In the genomic region with DNA sequence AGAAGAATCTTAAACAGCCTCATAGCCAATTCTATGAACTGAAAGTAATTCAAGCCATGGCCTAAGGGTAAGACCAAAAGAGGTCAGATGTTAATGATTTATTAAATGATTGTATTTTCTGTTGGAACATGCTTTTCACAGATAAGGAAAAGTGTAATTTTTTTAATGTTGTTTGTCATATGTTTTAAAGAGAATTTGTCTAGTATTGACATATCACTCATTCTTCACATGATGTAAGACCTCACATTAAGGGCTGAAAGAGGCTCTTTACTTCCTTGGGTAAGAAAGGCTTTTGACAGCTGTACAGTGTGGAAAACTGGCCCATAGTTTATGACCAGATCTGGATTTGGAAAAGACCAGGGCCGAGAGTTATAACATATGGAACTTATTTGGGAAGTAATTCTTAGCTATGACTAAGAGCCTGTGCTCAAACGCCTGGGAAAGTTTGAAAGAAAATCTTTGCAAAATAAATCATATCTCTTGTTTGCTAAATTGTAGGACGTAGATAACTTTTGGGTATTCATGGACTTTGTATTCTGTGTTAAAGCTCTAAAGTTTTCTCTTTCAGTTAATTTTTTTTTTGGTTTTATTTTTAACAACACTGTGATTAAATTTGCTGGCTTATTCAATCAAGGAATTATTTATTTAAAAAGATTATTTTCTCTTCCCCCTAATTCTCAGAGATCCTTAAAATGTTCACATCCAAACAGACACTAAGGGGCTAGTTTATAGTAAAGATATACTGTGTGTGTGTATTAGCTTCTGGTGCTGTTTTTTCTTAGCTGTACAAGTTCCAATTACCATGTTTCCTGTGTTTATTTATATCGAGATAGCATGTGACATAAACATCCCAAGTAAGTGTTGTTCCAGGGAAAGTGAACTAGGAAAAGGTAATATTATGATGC, we compare ENCODE assay signal across 13 cellular contexts.
DNase-seq lines count a peak whose midpoint lies in the region; ATAC-seq and TF ChIP-seq lines count a peak whose summit lies in the region.
"Had no signal": no experiment of that assay in that cellular context is flagged by ENCODE, and none has a peak within 500 bp of the region (broad histone marks: within the 10 kb centered on the region; RNA-seq: fewer than 3 reads in every experiment).

No MANE protein-coding gene starts in this region.

- no peaks in the 10 kb centered on the region; the same call in 1 of the 2 replicates for H3K36me3 Mint-ChIP-seq in HFFc6 (ENCODE audit: low read depth)
- no peaks in the 10 kb centered on the region for H3K36me3 Mint-ChIP-seq in activated T-helper 2 cell treated with anti-CD3 and anti-CD28 coated beads, Interferon-gamma antibody, Interleukin-2, Interleukin-4, amounts not matched to agents 10 μg/mL and 5 μg/mL and 100 μg/mL, durations not matched to agents 14 hours and 24 hours and 36 hours (ENCODE audit: low read depth)
- H3K36me3 Mint-ChIP-seq: activated CD4-positive, alpha-beta memory T cell treated with anti-CD3 and anti-CD28 coated beads for 36 hours; activated naive CD8-positive, alpha-beta T cell had no signal

- H3K4me1 ChIP-seq in A673 (ENCODE audit: insufficient read depth, low read length, poor library complexity, severe bottlenecking) (peaks cover 7% of the 10 kb centered on the region), mucosa of stomach (ENCODE audit: control insufficient read depth, insufficient read depth, low read length) (peaks cover 6% of the 10 kb centered on the region)
- H3K4me1 ChIP-seq: BLaER1 had no signal

- POLR2A ChIA-PET in A673 (lab: Charles Lee; ENCODE audit: low non-redundant PET): no interaction called here

- H3K27me3 ChIP-seq in A673 (replicated peaks; ENCODE audit: insufficient read depth, low read depth, low read length, poor library complexity) (no peaks in the 10 kb centered on the region), mucosa of stomach (ENCODE audit: control insufficient read depth, insufficient read depth, low read length) (no peaks in the 10 kb centered on the region)
- H3K27me3 ChIP-seq: BLaER1 had no signal

- no peaks in the 10 kb centered on the region for H3K27me3 Mint-ChIP-seq in HFFc6 (ENCODE audit: insufficient read depth)
- H3K27me3 Mint-ChIP-seq in activated T-helper 2 cell treated with anti-CD3 and anti-CD28 coated beads, Interferon-gamma antibody, Interleukin-2, Interleukin-4, amounts not matched to agents 10 μg/mL and 5 μg/mL and 100 μg/mL, durations not matched to agents 14 hours and 24 hours and 36 hours (ENCODE audit: low read depth): no peaks in the 10 kb centered on the region
- H3K27me3 Mint-ChIP-seq: activated CD4-positive, alpha-beta memory T cell treated with anti-CD3 and anti-CD28 coated beads for 36 hours; activated naive CD8-positive, alpha-beta T cell had no signal

- H3K9me3 Mint-ChIP-seq in HFFc6: no peaks in the 10 kb centered on the region
- no peaks in the 10 kb centered on the region for H3K9me3 Mint-ChIP-seq in activated T-helper 2 cell treated with anti-CD3 and anti-CD28 coated beads, Interferon-gamma antibody, Interleukin-2, Interleukin-4, amounts not matched to agents 10 μg/mL and 5 μg/mL and 100 μg/mL, durations not matched to agents 14 hours and 24 hours and 36 hours
- H3K9me3 Mint-ChIP-seq: activated CD4-positive, alpha-beta memory T cell treated with anti-CD3 and anti-CD28 coated beads for 36 hours had no signal

- H3K4me3 ChIP-seq in A673 (ENCODE audit: low read depth, low read length, poor library complexity, severe bottlenecking) (no peak overlapping the region), mucosa of stomach (ENCODE audit: low read length) (no peak overlapping the region)
- H3K4me3 ChIP-seq: BLaER1 had no signal

- BruUV-seq in A673 (replicated peaks; lab: Mats Ljungman, UMichigan): no TSS peak

- TF ChIP-seq CTCF in A673 (conservative IDR thresholded peaks at IDR 0.05; ENCODE audit: low read depth, low read length) (no peak), HFFc6 (IDR thresholded peaks at IDR 0.05) (no peak)

- H3K4me3 Mint-ChIP-seq in HFFc6: peak overlapping the region; percentile 29
- H3K4me3 Mint-ChIP-seq in activated T-helper 2 cell treated with anti-CD3 and anti-CD28 coated beads, Interferon-gamma antibody, Interleukin-2, Interleukin-4, amounts not matched to agents 10 μg/mL and 5 μg/mL and 100 μg/mL, durations not matched to agents 14 hours and 24 hours and 36 hours (ENCODE audit: low read depth): no peak overlapping the region
- H3K4me3 Mint-ChIP-seq: activated CD4-positive, alpha-beta memory T cell treated with anti-CD3 and anti-CD28 coated beads for 36 hours; activated naive CD8-positive, alpha-beta T cell had no signal

- intact Hi-C loops in A673 (cut with micrococcal nuclease; ENCODE audit: unreplicated experiment): no loop called here
- intact Hi-C loops in activated T-helper 2 cell treated with anti-CD3 and anti-CD28 coated beads, Interferon-gamma antibody, Interleukin-2, Interleukin-4, amounts not matched to agents 10 μg/mL and 5 μg/mL and 100 μg/mL, durations not matched to agents 14 hours and 24 hours and 36 hours (cut with micrococcal nuclease): no loop called here

- CTCF ChIA-PET in A673 (lab: Charles Lee): no interaction called here

- DNase-seq in A673 (ENCODE audit: low spot score): peak; percentile 46
- peak; percentile 79 for DNase-seq in HFFc6
- DNase-seq in fibroblast of gingiva (ENCODE audit: low read depth): peak; percentile 87
- no peak for DNase-seq in NCI-H510A (lab: John Stamatoyannopoulos, UW)
- DNase-seq in NCI-H526 treated with DMSO at 0.1 percent for 48 hours (lab: John Stamatoyannopoulos, UW): no peak
- no peak for DNase-seq in activated T-helper 2 cell treated with anti-CD3 and anti-CD28 coated beads, Interferon-gamma antibody, Interleukin-2, Interleukin-4, amounts not matched to agents 10 μg/mL and 5 μg/mL and 100 μg/mL, durations not matched to agents 14 hours and 24 hours and 36 hours (ENCODE audit: low spot score)
- DNase-seq: activated CD4-positive, alpha-beta memory T cell treated with anti-CD3 and anti-CD28 coated beads for 36 hours; retina had no signal

- H3K9me3 ChIP-seq in A673 (ENCODE audit: low read depth, low read length, poor library complexity, severe bottlenecking) (no peaks in the 10 kb centered on the region), mucosa of stomach (ENCODE audit: control insufficient read depth, low read length) (no peaks in the 10 kb centered on the region)
- H3K9me3 ChIP-seq: BLaER1 had no signal

- H3K4me1 Mint-ChIP-seq in HFFc6 (ENCODE audit: low read depth): peaks cover 28% of the 10 kb centered on the region
- H3K4me1 Mint-ChIP-seq in activated T-helper 2 cell treated with anti-CD3 and anti-CD28 coated beads, Interferon-gamma antibody, Interleukin-2, Interleukin-4, amounts not matched to agents 10 μg/mL and 5 μg/mL and 100 μg/mL, durations not matched to agents 14 hours and 24 hours and 36 hours (ENCODE audit: low read depth): no peaks in the 10 kb centered on the region

- no peak overlapping the region for H3K27ac ChIP-seq in A673 (ENCODE audit: low read depth, low read length, poor library complexity, severe bottlenecking)
- H3K27ac ChIP-seq: BLaER1, epithelial cell of prostate had no signal

- no peak for ATAC-seq in GM19023 (IDR thresholded peaks at IDR 0.05; ENCODE audit: unreplicated experiment)

- peak overlapping the region; percentile 68 for H3K27ac Mint-ChIP-seq in HFFc6
- no peak overlapping the region for H3K27ac Mint-ChIP-seq in activated T-helper 2 cell treated with anti-CD3 and anti-CD28 coated beads, Interferon-gamma antibody, Interleukin-2, Interleukin-4, amounts not matched to agents 10 μg/mL and 5 μg/mL and 100 μg/mL, durations not matched to agents 14 hours and 24 hours and 36 hours
- H3K27ac Mint-ChIP-seq: activated CD4-positive, alpha-beta memory T cell treated with anti-CD3 and anti-CD28 coated beads for 36 hours; activated naive CD8-positive, alpha-beta T cell had no signal

- H3K36me3 ChIP-seq in A673 (ENCODE audit: insufficient read depth, low read length, poor library complexity, severe bottlenecking) (no peaks in the 10 kb centered on the region), mucosa of stomach (ENCODE audit: control insufficient read depth, insufficient read depth, low read length) (no peaks in the 10 kb centered on the region)
- H3K36me3 ChIP-seq: BLaER1 had no signal

- H3K9ac ChIP-seq in mucosa of stomach (ENCODE audit: low read length): peak overlapping the region; percentile 16
- H3K9ac ChIP-seq: BLaER1 had no signal

Comparison
In these comparisons a context has a peak if more than half of its experiments do, and no peak if none do; other contexts are left out.
1. DNase-seq: peak in A673 (single experiment), HFFc6 (single experiment) and fibroblast of gingiva (single experiment); none in NCI-H510A (single experiment), NCI-H526 treated with DMSO at 0.1 percent for 48 hours (single experiment) and activated T-helper 2 cell treated with anti-CD3 and anti-CD28 coated beads, Interferon-gamma antibody, Interleukin-2, Interleukin-4, amounts not matched to agents 10 μg/mL and 5 μg/mL and 100 μg/mL, durations not matched to agents 14 hours and 24 hours and 36 hours (single experiment).